ENCODE assay signal across 10 cellular contexts in genomic region chr19:45824041-45824471, GRCh38. TPM values are rescaled to one million over a fixed set of nuclear protein-coding genes. Genes with fewer than 3 reads are reported as not detected.
DNase-seq lines count a peak whose midpoint lies in the region; ATAC-seq and TF ChIP-seq lines count a peak whose summit lies in the region.
"Had no signal": no experiment of that assay in that cellular context is flagged by ENCODE, and none has a peak within 500 bp of the region (broad histone marks: within the 10 kb centered on the region; RNA-seq: fewer than 3 reads in every experiment).

No MANE protein-coding gene starts in this region.

- CTCF ChIA-PET in naive thymus-derived CD4-positive, alpha-beta T cell (lab: Charles Lee) = no interaction called here

- no peaks in the 10 kb centered on the region for H3K27me3 Mint-ChIP-seq in naive thymus-derived CD4-positive, alpha-beta T cell

- TF ChIP-seq CTCF in KMS-11 (conservative IDR thresholded peaks at IDR 0.05; ENCODE audit: low read depth, low read length) (no peak), epithelial cell of esophagus (IDR thresholded peaks at IDR 0.05; ENCODE audit: insufficient read depth, low read depth, low read length, missing control alignments) (no peak), psoas muscle (IDR thresholded peaks at IDR 0.05) (no peak)

- H3K27ac ChIP-seq in KMS-11 = peak overlapping the region; percentile 30; the same call in 1 of the 2 replicates
- H3K27ac ChIP-seq in psoas muscle = peak overlapping the region; percentile 23
- H3K27ac ChIP-seq in naive thymus-derived CD4-positive, alpha-beta T cell (ENCODE audit: low read depth, low read length) = no peak overlapping the region
- H3K27ac ChIP-seq: heart left ventricle had no signal

- no peaks in the 10 kb centered on the region for H3K79me2 ChIP-seq in KMS-11 (ENCODE audit: insufficient read depth, low read depth)

- H3K9me3 Mint-ChIP-seq in naive thymus-derived CD4-positive, alpha-beta T cell = no peaks in the 10 kb centered on the region

- H3K4me3 ChIP-seq in KMS-11 (IDR thresholded peaks at IDR 0.05; ENCODE audit: insufficient read depth, low read depth, low read length) = no peak overlapping the region
- no peak overlapping the region for H3K4me3 ChIP-seq in epithelial cell of esophagus (ENCODE audit: low read length)
- no peak overlapping the region for H3K4me3 ChIP-seq in psoas muscle
- H3K4me3 ChIP-seq in naive thymus-derived CD4-positive, alpha-beta T cell (ENCODE audit: low read length) = no peak overlapping the region
- H3K4me3 ChIP-seq: heart left ventricle had no signal

- H3K9ac ChIP-seq in KMS-11 = no peak overlapping the region

- H3K4me1 ChIP-seq in KMS-11 (ENCODE audit: low read depth, poor library complexity, severe bottlenecking) = peaks cover 48% of the 10 kb centered on the region
- peaks cover 5% of the 10 kb centered on the region for H3K4me1 ChIP-seq in psoas muscle
- no peaks in the 10 kb centered on the region for H3K4me1 ChIP-seq in naive thymus-derived CD4-positive, alpha-beta T cell (ENCODE audit: control insufficient read depth in 2 of 2, insufficient read depth in 2 of 2, low read length in 2 of 2)

- peaks cover 0 to 10% (median 6%) of the 10 kb centered on the region in 7 donors for H3K4me1 Mint-ChIP-seq in naive thymus-derived CD4-positive, alpha-beta T cell

- peak overlapping the region in 2 of 10 donors; percentile 8 to 29 for H3K4me3 Mint-ChIP-seq in naive thymus-derived CD4-positive, alpha-beta T cell

- peak overlapping the region; percentile 14; the same call in 1 of the 2 replicates for H3K4me2 ChIP-seq in KMS-11

- 26 to 37% (median 37%) methylated on average over 12 of the region's 12 CpGs for WGBS in psoas muscle, 3 donors

- H3K36me3 ChIP-seq in KMS-11 (ENCODE audit: insufficient read depth) = no peaks in the 10 kb centered on the region
- peaks cover 9 to 85% of the 10 kb centered on the region in 2 donors for H3K36me3 ChIP-seq in psoas muscle (ENCODE audit: insufficient read depth in 1 of 2, low read depth in 1 of 2)
- H3K36me3 ChIP-seq in naive thymus-derived CD4-positive, alpha-beta T cell (ENCODE audit: control insufficient read depth in 2 of 3, insufficient read depth in 3 of 3, low read length in 3 of 3) = peaks cover 0 to 96% (median 12%) of the 10 kb centered on the region in 3 experiments

- intact Hi-C loops in psoas muscle (cut with DNase I) = no loop called here
- intact Hi-C loops in naive thymus-derived CD4-positive, alpha-beta T cell (cut with micrococcal nuclease) = no loop called here

- no peak overlapping the region for H2AFZ ChIP-seq in KMS-11 (ENCODE audit: low read depth)

- peak in 3 of 4 donors; percentile 22 to 74 (median 63) for ATAC-seq in psoas muscle
- no peak for ATAC-seq in naive thymus-derived CD4-positive, alpha-beta T cell
- ATAC-seq: heart left ventricle had no signal

- no peaks in the 10 kb centered on the region for H4K20me1 ChIP-seq in KMS-11 (ENCODE audit: insufficient read depth)

- H3K9me3 ChIP-seq in psoas muscle = no peaks in the 10 kb centered on the region
- no peaks in the 10 kb centered on the region for H3K9me3 ChIP-seq in naive thymus-derived CD4-positive, alpha-beta T cell (ENCODE audit: control insufficient read depth in 2 of 3, low read length in 3 of 3)
- H3K9me3 ChIP-seq: heart left ventricle had no signal

- POLR2A ChIA-PET in naive thymus-derived CD4-positive, alpha-beta T cell (lab: Charles Lee) = no interaction called here

- H3K36me3 Mint-ChIP-seq in naive thymus-derived CD4-positive, alpha-beta T cell = peaks cover 8 to 30% (median 15%) of the 10 kb centered on the region in 5 donors

- peak overlapping the region in 4 of 9 donors; percentile 21 to 77 (median 40) for H3K27ac Mint-ChIP-seq in naive thymus-derived CD4-positive, alpha-beta T cell

- H3K27me3 ChIP-seq in KMS-11 (ENCODE audit: insufficient read depth, low read depth) (no peaks in the 10 kb centered on the region), psoas muscle (ENCODE audit: insufficient read depth in 3 of 3, low read length in 2 of 3) (no peaks in the 10 kb centered on the region)
- H3K27me3 ChIP-seq in naive thymus-derived CD4-positive, alpha-beta T cell (ENCODE audit: control insufficient read depth in 2 of 2, insufficient read depth in 2 of 2, low read length in 2 of 2) = no peaks in the 10 kb centered on the region
- H3K27me3 ChIP-seq: heart left ventricle had no signal

- peak; percentile 76 for DNase-seq in NCI-H510A (lab: John Stamatoyannopoulos, UW)
- peak; percentile 59 for DNase-seq in epithelial cell of esophagus (ENCODE audit: low read depth)
- DNase-seq in psoas muscle = peak in 1 of 2 donors; percentile 50
- no peak for DNase-seq in naive thymus-derived CD4-positive, alpha-beta T cell
- no peak for DNase-seq in 8988T
- DNase-seq in UCSD-AML1 (lab: John Stamatoyannopoulos, UW; ENCODE audit: unreplicated experiment) = no peak
- DNase-seq in AG20443 (ENCODE audit: low spot score) = no peak
- DNase-seq: stimulated activated naive CD4-positive, alpha-beta T cell had no signal

RNA-seq across cellular contexts. Expression of gene RSPH6A, which starts 8.9 kb away (rescaled TPM):
- total RNA-seq in psoas muscle = under 1 TPM in 2 of 4 donors, not detected in 2; 0.12 to 0.15 TPM
- under 1 TPM in 2 of 3 donors, not detected in 1; 0.03 to 0.05 TPM for polyA plus RNA-seq in psoas muscle
- total RNA-seq in naive thymus-derived CD4-positive, alpha-beta T cell = under 1 TPM; 0.20 to 0.78 (median 0.56) TPM
- polyA plus RNA-seq in naive thymus-derived CD4-positive, alpha-beta T cell = not detected
- total RNA-seq: heart left ventricle had no signal
- polyA plus RNA-seq: heart left ventricle had no signal

RNA-seq across cellular contexts. Expression of gene DMWD, which starts 31.4 kb away (rescaled TPM):
- 100 to 1,000 TPM in 1 of 4 donors, 10 to 100 TPM in 3; 50.8 to 104 (median 66.9) TPM for total RNA-seq in psoas muscle
- 10 to 100 TPM; 38.4 to 61.8 (median 48.2) TPM for polyA plus RNA-seq in psoas muscle
- 10 to 100 TPM; 18.7 to 43.2 (median 35.4) TPM for total RNA-seq in naive thymus-derived CD4-positive, alpha-beta T cell
- 1 to 10 TPM; 3.7 to 7.2 TPM for polyA plus RNA-seq in naive thymus-derived CD4-positive, alpha-beta T cell

RNA-seq across cellular contexts. Expression of gene SYMPK, which starts 38.9 kb away (rescaled TPM):
- 10 to 100 TPM; 47.6 to 80.3 (median 56.8) TPM for total RNA-seq in psoas muscle
- 10 to 100 TPM; 27.6 to 37.3 (median 36.6) TPM for polyA plus RNA-seq in psoas muscle
- 100 to 1,000 TPM in 1 of 5 experiments, 10 to 100 TPM in 4; 81.3 to 110 (median 96.4) TPM for total RNA-seq in naive thymus-derived CD4-positive, alpha-beta T cell
- 10 to 100 TPM in 1 of 2 donors, 1 to 10 TPM in 1; 9.9 to 22.7 TPM for polyA plus RNA-seq in naive thymus-derived CD4-positive, alpha-beta T cell

RNA-seq across cellular contexts. Expression of gene FOXA3, which starts 40.1 kb away (rescaled TPM):
- total RNA-seq in psoas muscle = not detected
- polyA plus RNA-seq in psoas muscle = under 1 TPM; 0.05 to 0.35 (median 0.23) TPM
- total RNA-seq in naive thymus-derived CD4-positive, alpha-beta T cell = not detected
- polyA plus RNA-seq in naive thymus-derived CD4-positive, alpha-beta T cell = not detected
- total RNA-seq: heart left ventricle had no signal

RNA-seq across cellular contexts. Expression of gene DMPK, which starts 41.8 kb away (rescaled TPM):
- 100 to 1,000 TPM; 132 to 617 (median 337) TPM for total RNA-seq in psoas muscle
- polyA plus RNA-seq in psoas muscle = 10 to 100 TPM; 53.0 to 77.7 (median 77.0) TPM
- 10 to 100 TPM; 15.0 to 33.9 (median 25.2) TPM for total RNA-seq in naive thymus-derived CD4-positive, alpha-beta T cell
- 1 to 10 TPM in 1 of 2 donors, under 1 TPM in 1; 0.20 to 1.8 TPM for polyA plus RNA-seq in naive thymus-derived CD4-positive, alpha-beta T cell

Comparison
In these comparisons a context has a peak if more than half of its experiments do, and no peak if none do; other contexts are left out.
1. DNase-seq: peak in NCI-H510A (single experiment) and epithelial cell of esophagus (single experiment); none in naive thymus-derived CD4-positive, alpha-beta T cell (0 of 9), 8988T (single experiment), UCSD-AML1 (single experiment) and AG20443 (single experiment).